In the genomic region with DNA sequence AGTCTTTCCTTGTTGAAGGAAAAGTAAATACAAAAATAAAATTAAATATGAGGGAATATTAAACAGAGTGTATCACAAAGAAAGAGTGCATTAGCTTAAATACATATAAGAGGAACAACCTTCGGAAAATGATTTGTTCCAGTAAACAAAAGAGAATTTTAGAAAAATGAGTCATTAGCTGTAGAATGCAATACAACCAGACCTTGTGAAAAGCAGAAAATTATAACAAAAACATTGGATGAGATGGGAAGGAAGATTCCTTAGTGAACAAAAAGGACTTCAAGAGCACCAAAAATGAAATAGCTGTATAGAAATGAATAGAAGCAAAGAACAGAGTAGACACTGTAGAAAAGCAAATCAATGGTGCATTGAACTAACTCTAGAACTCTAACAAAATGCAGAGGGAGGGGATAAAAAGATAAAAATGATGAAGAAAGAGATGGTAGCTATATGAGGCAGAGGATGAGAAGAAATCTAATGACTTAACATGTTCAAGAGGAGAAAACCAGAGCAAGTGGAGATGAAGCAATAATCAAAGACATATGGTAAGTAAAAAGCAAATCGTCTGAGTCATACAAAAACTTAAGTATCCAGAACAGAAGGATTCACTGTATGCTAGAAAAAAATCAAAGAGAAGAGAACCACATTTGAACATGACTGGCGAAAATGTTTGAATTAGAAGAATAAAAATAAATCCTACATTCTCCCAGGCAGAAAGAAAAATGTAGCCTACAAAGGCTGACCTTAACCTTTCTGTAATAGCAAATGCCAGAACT, we compare ENCODE assay signal across 18 cellular contexts.
DNase-seq lines count a peak whose midpoint lies in the region; ATAC-seq, FAIRE-seq and TF ChIP-seq lines count a peak whose summit lies in the region.
"Had no signal": no experiment of that assay in that cellular context is flagged by ENCODE, and none has a peak within 500 bp of the region (broad histone marks: within the 10 kb centered on the region; RNA-seq: fewer than 3 reads in every experiment).

No MANE protein-coding gene starts in this region.

- peak; percentile 56 for ATAC-seq in SK-N-SH treated with all-trans-retinoic acid at 6 μM for 48 hours
- ATAC-seq in GM21619 (IDR thresholded peaks at IDR 0.05; ENCODE audit: unreplicated experiment) = no peak
- ATAC-seq: activated CD4-positive, alpha-beta T cell treated with anti-CD3 and anti-CD28 coated beads for 36 hours; foreskin keratinocyte; GM12878; left lobe of liver had no signal

- no peak for FAIRE-seq in GM12892 (lab: Jason Lieb, UNC)
- FAIRE-seq: GM12878, H1 had no signal

- no peaks in the 10 kb centered on the region for H3K27me3 Mint-ChIP-seq in type B pancreatic cell

- no peaks in the 10 kb centered on the region for H3K9me3 Mint-ChIP-seq in type B pancreatic cell

- H3K27ac Mint-ChIP-seq in type B pancreatic cell = peak overlapping the region; percentile 2
- H3K27ac Mint-ChIP-seq: activated CD4-positive, alpha-beta T cell treated with anti-CD3 and anti-CD28 coated beads for 36 hours had no signal

- DNase-seq in GM04503 (ENCODE audit: low read depth) = peak; percentile 46
- DNase-seq in fibroblast of mammary gland (ENCODE audit: low read depth) = peak; percentile 86
- no peak for DNase-seq in type B pancreatic cell (ENCODE audit: extremely low spot score, unreplicated experiment)
- DNase-seq in pons (ENCODE audit: low spot score) = no peak
- no peak for DNase-seq in GM12892 (ENCODE audit: insufficient read length)
- DNase-seq: activated CD4-positive, alpha-beta T cell treated with anti-CD3 and anti-CD28 coated beads for 36 hours; activated gamma-delta T cell; foreskin keratinocyte; NCI-H1436; NCI-H446; SHP77 treated with DMSO at 0.1 percent for 48 hours; T1000; thyroid gland had no signal

- no peak overlapping the region for H3K4me3 ChIP-seq in fibroblast of mammary gland (ENCODE audit: control insufficient read depth, low read depth, low read length)
- H3K4me3 ChIP-seq: GM12878, thyroid gland had no signal

- no peak overlapping the region for H3K4me3 Mint-ChIP-seq in type B pancreatic cell
- H3K4me3 Mint-ChIP-seq: activated CD4-positive, alpha-beta T cell treated with anti-CD3 and anti-CD28 coated beads for 36 hours had no signal

- TF ChIP-seq CTCF in fibroblast of mammary gland (conservative IDR thresholded peaks at IDR 0.05; ENCODE audit: control insufficient read depth, insufficient read depth, low read depth, low read length) = no peak
- TF ChIP-seq CTCF in type B pancreatic cell (conservative IDR thresholded peaks at IDR 0.05) = no peak

- H3K4me1 Mint-ChIP-seq in type B pancreatic cell (ENCODE audit: unreplicated experiment) = peaks cover 10% of the 10 kb centered on the region
- H3K4me1 Mint-ChIP-seq: activated CD4-positive, alpha-beta T cell treated with anti-CD3 and anti-CD28 coated beads for 36 hours had no signal

- TF ChIP-seq POLR2A in GM12892 (IDR thresholded peaks at IDR 0.05; ENCODE audit: low read depth, low read length) = no peak

- no peaks in the 10 kb centered on the region for H3K36me3 Mint-ChIP-seq in type B pancreatic cell

TF ChIP-seq in SK-N-SH treated with all-trans-retinoic acid at 6 μM for 48 hours, 23 proteins besides CTCF, POLR2A, EP300 and RAD21:
- TF ChIP-seq ZNF8 (CRISPR knock-in tag; IDR thresholded peaks at IDR 0.05) = no peak

Comparison
In these comparisons a context has a peak if more than half of its experiments do, and no peak if none do; other contexts are left out.
1. DNase-seq: peak in GM04503 (single experiment) and fibroblast of mammary gland (single experiment); none in type B pancreatic cell (single experiment), pons (single experiment) and GM12892 (single experiment).